Comparison of ENCODE assay signal across 19 cellular contexts in genomic region chr1:210465150-210465549, GRCh38.
"Had no signal": no experiment of that assay in that cellular context is flagged by ENCODE, and none has a peak within 500 bp of the region (broad histone marks: within the 10 kb centered on the region; RNA-seq: fewer than 3 reads in every experiment).

No MANE protein-coding gene starts in this region.

- DNase-seq: Kasumi-1; MM.1S; NCI-H1436; NCI-H2081 treated with DMSO at 0.1 percent for 48 hours; NCI-H2171; NCI-H446; NCI-H524 treated with DMSO at 0.1 percent for 48 hours; NK-92 treated with Interleukin-12 subunit alpha and Interleukin-12 subunit beta, amount 100 ng/mL, for 24 hours; OCI-M1; Right ventricle myocardium superior; RPMI8226; SIG-M5 had no signal

- H3K27me3 Mint-ChIP-seq: IgD-negative memory B cell had no signal

- H3K4me1 ChIP-seq: SJSA1 had no signal

- H3K9me3 ChIP-seq: SJSA1 had no signal

- H3K27ac ChIP-seq: HL-60, KMS-11, SJSA1, SK-N-MC had no signal

- FAIRE-seq: HTR-8/SVneo, K562 had no signal

- H3K4me3 ChIP-seq: K562, SJSA1, SK-N-MC had no signal

- H3K4me2 ChIP-seq: KMS-11 had no signal

- H3K36me3 ChIP-seq: SJSA1 had no signal

- H3K27me3 ChIP-seq: SJSA1 had no signal

- H3K4me3 Mint-ChIP-seq: IgD-negative memory B cell had no signal

- H3K4me1 Mint-ChIP-seq: IgD-negative memory B cell had no signal

- H3K9ac ChIP-seq: KMS-11 had no signal

- ATAC-seq: K562 had no signal

- H3K27ac Mint-ChIP-seq: IgD-negative memory B cell had no signal
